ENCODE assay signal across 11 cellular contexts in the genomic region with DNA sequence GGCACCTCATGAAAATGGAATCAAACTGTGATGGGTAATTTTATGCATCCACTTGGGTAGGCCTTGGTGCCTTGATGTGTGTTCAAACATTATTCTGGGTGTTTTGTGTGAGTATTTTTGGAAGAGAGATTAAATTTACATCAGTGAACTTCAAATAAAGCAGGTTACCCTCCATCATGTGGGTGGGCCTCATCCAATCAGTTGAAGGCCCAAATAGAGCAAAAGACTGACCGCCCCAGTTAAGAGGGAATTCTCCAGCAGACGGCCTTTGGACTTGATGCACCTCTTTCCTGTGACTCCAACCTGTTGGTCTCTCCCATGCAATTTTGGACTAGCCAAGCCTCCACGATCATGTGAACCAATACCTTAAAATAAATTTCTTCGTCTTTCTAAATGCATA.
"Had no signal": no experiment of that assay in that cellular context is flagged by ENCODE, and none has a peak within 500 bp of the region (broad histone marks: within the 10 kb centered on the region; RNA-seq: fewer than 3 reads in every experiment).

No MANE protein-coding gene starts in this region.

- FAIRE-seq: H1, H54 had no signal

- H3K36me3 ChIP-seq: HAP-1 had no signal

- H3K4me3 ChIP-seq: GM23248, GM23338, HAP-1 had no signal

- H3K4me3 Mint-ChIP-seq: GM23338, H9, HFFc6 had no signal

- H2AFZ ChIP-seq: GM23248, GM23338 had no signal

- H3K9ac ChIP-seq: GM23248 had no signal

- ATAC-seq: GM23338, HCT116 had no signal

- H3K4me2 ChIP-seq: GM23338 had no signal

- H3K4me1 Mint-ChIP-seq: GM23338, H9 had no signal

- DNase-seq: GM23248, GOT3, H7, H9, HCEC 1CT, HFFc6 had no signal

- H3K27ac ChIP-seq: GM23248 had no signal

- H3K4me1 ChIP-seq: HAP-1 had no signal

- H3K27ac Mint-ChIP-seq: GM23338, H9, HFFc6 had no signal

- H3K9me3 ChIP-seq: HAP-1 had no signal
